1 cellular context compared by ENCODE assay signal in the genomic region with DNA sequence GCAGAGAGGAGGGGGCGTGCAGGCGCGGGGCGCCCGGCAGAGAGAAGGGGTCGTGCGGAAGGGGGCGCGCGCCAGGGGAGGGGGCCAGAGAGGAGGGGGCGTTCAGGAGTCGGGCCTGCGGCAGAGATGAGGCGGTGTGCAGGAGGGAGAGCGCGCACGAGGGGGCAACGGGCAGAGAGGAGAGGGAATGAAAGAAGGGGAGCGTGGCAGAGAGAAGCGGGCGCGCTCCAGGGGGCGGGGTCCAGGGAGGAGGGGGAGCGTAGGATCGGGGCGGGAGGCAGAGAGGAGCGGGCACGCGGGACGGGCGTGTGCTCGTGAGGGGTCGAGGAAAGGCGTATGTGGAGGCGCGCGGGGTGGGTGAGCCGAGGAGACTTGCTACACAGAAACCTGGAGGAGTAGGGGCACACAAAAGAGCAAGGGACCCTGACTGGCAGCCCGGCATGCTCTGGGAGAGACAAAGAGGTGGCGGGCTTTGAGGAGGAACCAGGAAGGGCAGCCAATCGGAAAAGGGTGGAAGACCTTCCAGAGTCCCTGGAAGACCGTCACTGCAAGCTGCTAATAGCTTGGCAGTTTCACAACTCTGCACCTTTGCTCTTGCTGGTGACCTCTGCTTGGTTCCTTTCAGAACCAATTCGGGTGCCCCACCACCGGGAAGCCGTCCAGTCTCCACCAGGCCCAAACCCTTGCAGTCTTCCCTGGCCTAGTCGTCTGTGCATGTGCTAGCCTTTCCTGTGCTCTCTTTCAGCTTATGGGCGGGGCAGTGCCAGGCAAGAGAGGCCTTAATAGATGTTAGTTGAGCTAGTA.
TF ChIP-seq lines count a peak whose summit lies in the region.

No MANE protein-coding gene starts in this region.

TF ChIP-seq in H1, 55 proteins besides CTCF, POLR2A, EP300 and RAD21:
- TF ChIP-seq BCL11A (IDR thresholded peaks at IDR 0.05; ENCODE audit: low read depth in 2 of 2, low read length in 2 of 2) (no peak), HDAC2 (IDR thresholded peaks at IDR 0.05; ENCODE audit: borderline replicate concordance in 1 of 2, low read depth in 2 of 2, low read length in 2 of 2) (0 out of 4 replicates have a peak, but pooled peaks of 1 of the 2 experiments have one; percentile 7), CHD2 (IDR thresholded peaks at IDR 0.05; ENCODE audit: low read length) (no peak), KDM4A (IDR thresholded peaks at IDR 0.05; ENCODE audit: low read depth, low read length, severe bottlenecking) (peak; percentile 32), CBX8 (IDR thresholded peaks at IDR 0.05; ENCODE audit: borderline replicate concordance, low read depth, low read length) (no peak), HDAC6 (IDR thresholded peaks at IDR 0.05; ENCODE audit: low read depth, low read length) (no peak), SP2 (IDR thresholded peaks at IDR 0.05; ENCODE audit: low read length) (no peak), EGR1 (IDR thresholded peaks at IDR 0.05; ENCODE audit: borderline replicate concordance, low read depth, low read length) (no peak), ZNF274 (IDR thresholded peaks at IDR 0.05; ENCODE audit: borderline replicate concordance, extremely low read depth, low read length) (no peak), SP4 (IDR thresholded peaks at IDR 0.05; ENCODE audit: low read length) (no peak), JUN (IDR thresholded peaks at IDR 0.05; ENCODE audit: low read depth, low read length) (no peak), RFX5 (IDR thresholded peaks at IDR 0.05; ENCODE audit: borderline replicate concordance, low read depth, low read length) (no peak), SUZ12 (IDR thresholded peaks at IDR 0.05; ENCODE audit: low read length) (no peak), FOSL1 (IDR thresholded peaks at IDR 0.05; ENCODE audit: insufficient read depth, low read depth, low read length) (no peak), SIRT6 (IDR thresholded peaks at IDR 0.05; ENCODE audit: low read length) (no peak), BACH1 (IDR thresholded peaks at IDR 0.05; ENCODE audit: low read length) (no peak), TEAD4 (IDR thresholded peaks at IDR 0.05; ENCODE audit: low read depth, low read length) (no peak), KDM5A (IDR thresholded peaks at IDR 0.05; ENCODE audit: low read length) (no peak), TAF1 (IDR thresholded peaks at IDR 0.05; ENCODE audit: low read depth, low read length) (peak; percentile 27; the same call in 1 of the 2 replicates), SIN3A (conservative IDR thresholded peaks at IDR 0.05 in 1 of 2, IDR thresholded peaks at IDR 0.05 in 1 of 2; ENCODE audit: low read depth in 1 of 2, low read length in 2 of 2) (no peak), POLR2AphosphoS5 (IDR thresholded peaks at IDR 0.05; ENCODE audit: low read depth, low read length) (peak; percentile 68), TBP (IDR thresholded peaks at IDR 0.05; ENCODE audit: low read depth, low read length) (peak; percentile 45; the same call in 1 of the 2 replicates), NANOG (IDR thresholded peaks at IDR 0.05; ENCODE audit: insufficient read depth, low read depth, low read length, poor library complexity, severe bottlenecking) (no peak), MAFK (IDR thresholded peaks at IDR 0.05; ENCODE audit: low read depth, low read length) (no peak), TCF12 (IDR thresholded peaks at IDR 0.05; ENCODE audit: low read depth, low read length) (no peak), CEBPB (IDR thresholded peaks at IDR 0.05; ENCODE audit: low read depth, low read length) (no peak), GABPA (IDR thresholded peaks at IDR 0.05; ENCODE audit: borderline replicate concordance, insufficient read depth, low read length) (no peak), CBX5 (IDR thresholded peaks at IDR 0.05; ENCODE audit: low read depth, low read length) (no peak), JUND (IDR thresholded peaks at IDR 0.05; ENCODE audit: low read length) (no peak), RNF2 (IDR thresholded peaks at IDR 0.05; ENCODE audit: borderline replicate concordance, low read depth, low read length, missing control alignments, poor library complexity, severe bottlenecking) (no peak), TAF7 (optimal IDR thresholded peaks at IDR 0.05; ENCODE audit: borderline replicate concordance, low read depth, low read length) (peak; percentile 91), ASH2L (IDR thresholded peaks at IDR 0.05; ENCODE audit: low read length) (peak; percentile 72), SIX5 (IDR thresholded peaks at IDR 0.05; ENCODE audit: low read depth, low read length) (no peak), GTF2F1 (IDR thresholded peaks at IDR 0.05; ENCODE audit: borderline replicate concordance, low read depth, low read length) (no peak), SAP30 (IDR thresholded peaks at IDR 0.05; ENCODE audit: insufficient read depth, insufficient replicate concordance, low read length) (no peak), SP1 (IDR thresholded peaks at IDR 0.05; ENCODE audit: low read depth, low read length) (no peak), CREB1 (IDR thresholded peaks at IDR 0.05) (no peak), EZH2 (IDR thresholded peaks at IDR 0.05; ENCODE audit: low read depth, low read length, severe bottlenecking) (no peak), NRF1 (IDR thresholded peaks at IDR 0.05; ENCODE audit: low read depth, low read length) (no peak), CTBP2 (IDR thresholded peaks at IDR 0.05; ENCODE audit: borderline replicate concordance, insufficient read depth, insufficient read length, low read length) (no peak), PHF8 (conservative IDR thresholded peaks at IDR 0.05; ENCODE audit: low read depth, low read length) (peak; percentile 53; the same call in 1 of the 2 replicates), CHD1 (IDR thresholded peaks at IDR 0.05; ENCODE audit: low read depth, low read length) (no peak), SRF (IDR thresholded peaks at IDR 0.05; ENCODE audit: low read depth, low read length) (no peak), YY1 (IDR thresholded peaks at IDR 0.05; ENCODE audit: low read depth, low read length) (no peak)
- TF ChIP-seq, protein P1, sequence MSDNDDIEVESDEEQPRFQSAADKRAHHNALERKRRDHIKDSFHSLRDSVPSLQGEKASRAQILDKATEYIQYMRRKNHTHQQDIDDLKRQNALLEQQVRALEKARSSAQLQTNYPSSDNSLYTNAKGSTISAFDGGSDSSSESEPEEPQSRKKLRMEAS (IDR thresholded peaks at IDR 0.05) = peak; percentile 81
- TF ChIP-seq, protein P2, sequence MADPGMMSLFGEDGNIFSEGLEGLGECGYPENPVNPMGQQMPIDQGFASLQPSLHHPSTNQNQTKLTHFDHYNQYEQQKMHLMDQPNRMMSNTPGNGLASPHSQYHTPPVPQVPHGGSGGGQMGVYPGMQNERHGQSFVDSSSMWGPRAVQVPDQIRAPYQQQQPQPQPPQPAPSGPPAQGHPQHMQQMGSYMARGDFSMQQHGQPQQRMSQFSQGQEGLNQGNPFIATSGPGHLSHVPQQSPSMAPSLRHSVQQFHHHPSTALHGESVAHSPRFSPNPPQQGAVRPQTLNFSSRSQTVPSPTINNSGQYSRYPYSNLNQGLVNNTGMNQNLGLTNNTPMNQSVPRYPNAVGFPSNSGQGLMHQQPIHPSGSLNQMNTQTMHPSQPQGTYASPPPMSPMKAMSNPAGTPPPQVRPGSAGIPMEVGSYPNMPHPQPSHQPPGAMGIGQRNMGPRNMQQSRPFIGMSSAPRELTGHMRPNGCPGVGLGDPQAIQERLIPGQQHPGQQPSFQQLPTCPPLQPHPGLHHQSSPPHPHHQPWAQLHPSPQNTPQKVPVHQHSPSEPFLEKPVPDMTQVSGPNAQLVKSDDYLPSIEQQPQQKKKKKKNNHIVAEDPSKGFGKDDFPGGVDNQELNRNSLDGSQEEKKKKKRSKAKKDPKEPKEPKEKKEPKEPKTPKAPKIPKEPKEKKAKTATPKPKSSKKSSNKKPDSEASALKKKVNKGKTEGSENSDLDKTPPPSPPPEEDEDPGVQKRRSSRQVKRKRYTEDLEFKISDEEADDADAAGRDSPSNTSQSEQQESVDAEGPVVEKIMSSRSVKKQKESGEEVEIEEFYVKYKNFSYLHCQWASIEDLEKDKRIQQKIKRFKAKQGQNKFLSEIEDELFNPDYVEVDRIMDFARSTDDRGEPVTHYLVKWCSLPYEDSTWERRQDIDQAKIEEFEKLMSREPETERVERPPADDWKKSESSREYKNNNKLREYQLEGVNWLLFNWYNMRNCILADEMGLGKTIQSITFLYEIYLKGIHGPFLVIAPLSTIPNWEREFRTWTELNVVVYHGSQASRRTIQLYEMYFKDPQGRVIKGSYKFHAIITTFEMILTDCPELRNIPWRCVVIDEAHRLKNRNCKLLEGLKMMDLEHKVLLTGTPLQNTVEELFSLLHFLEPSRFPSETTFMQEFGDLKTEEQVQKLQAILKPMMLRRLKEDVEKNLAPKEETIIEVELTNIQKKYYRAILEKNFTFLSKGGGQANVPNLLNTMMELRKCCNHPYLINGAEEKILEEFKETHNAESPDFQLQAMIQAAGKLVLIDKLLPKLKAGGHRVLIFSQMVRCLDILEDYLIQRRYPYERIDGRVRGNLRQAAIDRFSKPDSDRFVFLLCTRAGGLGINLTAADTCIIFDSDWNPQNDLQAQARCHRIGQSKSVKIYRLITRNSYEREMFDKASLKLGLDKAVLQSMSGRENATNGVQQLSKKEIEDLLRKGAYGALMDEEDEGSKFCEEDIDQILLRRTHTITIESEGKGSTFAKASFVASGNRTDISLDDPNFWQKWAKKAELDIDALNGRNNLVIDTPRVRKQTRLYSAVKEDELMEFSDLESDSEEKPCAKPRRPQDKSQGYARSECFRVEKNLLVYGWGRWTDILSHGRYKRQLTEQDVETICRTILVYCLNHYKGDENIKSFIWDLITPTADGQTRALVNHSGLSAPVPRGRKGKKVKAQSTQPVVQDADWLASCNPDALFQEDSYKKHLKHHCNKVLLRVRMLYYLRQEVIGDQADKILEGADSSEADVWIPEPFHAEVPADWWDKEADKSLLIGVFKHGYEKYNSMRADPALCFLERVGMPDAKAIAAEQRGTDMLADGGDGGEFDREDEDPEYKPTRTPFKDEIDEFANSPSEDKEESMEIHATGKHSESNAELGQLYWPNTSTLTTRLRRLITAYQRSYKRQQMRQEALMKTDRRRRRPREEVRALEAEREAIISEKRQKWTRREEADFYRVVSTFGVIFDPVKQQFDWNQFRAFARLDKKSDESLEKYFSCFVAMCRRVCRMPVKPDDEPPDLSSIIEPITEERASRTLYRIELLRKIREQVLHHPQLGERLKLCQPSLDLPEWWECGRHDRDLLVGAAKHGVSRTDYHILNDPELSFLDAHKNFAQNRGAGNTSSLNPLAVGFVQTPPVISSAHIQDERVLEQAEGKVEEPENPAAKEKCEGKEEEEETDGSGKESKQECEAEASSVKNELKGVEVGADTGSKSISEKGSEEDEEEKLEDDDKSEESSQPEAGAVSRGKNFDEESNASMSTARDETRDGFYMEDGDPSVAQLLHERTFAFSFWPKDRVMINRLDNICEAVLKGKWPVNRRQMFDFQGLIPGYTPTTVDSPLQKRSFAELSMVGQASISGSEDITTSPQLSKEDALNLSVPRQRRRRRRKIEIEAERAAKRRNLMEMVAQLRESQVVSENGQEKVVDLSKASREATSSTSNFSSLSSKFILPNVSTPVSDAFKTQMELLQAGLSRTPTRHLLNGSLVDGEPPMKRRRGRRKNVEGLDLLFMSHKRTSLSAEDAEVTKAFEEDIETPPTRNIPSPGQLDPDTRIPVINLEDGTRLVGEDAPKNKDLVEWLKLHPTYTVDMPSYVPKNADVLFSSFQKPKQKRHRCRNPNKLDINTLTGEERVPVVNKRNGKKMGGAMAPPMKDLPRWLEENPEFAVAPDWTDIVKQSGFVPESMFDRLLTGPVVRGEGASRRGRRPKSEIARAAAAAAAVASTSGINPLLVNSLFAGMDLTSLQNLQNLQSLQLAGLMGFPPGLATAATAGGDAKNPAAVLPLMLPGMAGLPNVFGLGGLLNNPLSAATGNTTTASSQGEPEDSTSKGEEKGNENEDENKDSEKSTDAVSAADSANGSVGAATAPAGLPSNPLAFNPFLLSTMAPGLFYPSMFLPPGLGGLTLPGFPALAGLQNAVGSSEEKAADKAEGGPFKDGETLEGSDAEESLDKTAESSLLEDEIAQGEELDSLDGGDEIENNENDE (IDR thresholded peaks at IDR 0.05; ENCODE audit: insufficient replicate concordance, low read length) = no peak
- TF ChIP-seq, protein P3, sequence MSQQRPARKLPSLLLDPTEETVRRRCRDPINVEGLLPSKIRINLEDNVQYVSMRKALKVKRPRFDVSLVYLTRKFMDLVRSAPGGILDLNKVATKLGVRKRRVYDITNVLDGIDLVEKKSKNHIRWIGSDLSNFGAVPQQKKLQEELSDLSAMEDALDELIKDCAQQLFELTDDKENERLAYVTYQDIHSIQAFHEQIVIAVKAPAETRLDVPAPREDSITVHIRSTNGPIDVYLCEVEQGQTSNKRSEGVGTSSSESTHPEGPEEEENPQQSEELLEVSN (IDR thresholded peaks at IDR 0.05) = peak; percentile 83
- TF ChIP-seq, protein P4, sequence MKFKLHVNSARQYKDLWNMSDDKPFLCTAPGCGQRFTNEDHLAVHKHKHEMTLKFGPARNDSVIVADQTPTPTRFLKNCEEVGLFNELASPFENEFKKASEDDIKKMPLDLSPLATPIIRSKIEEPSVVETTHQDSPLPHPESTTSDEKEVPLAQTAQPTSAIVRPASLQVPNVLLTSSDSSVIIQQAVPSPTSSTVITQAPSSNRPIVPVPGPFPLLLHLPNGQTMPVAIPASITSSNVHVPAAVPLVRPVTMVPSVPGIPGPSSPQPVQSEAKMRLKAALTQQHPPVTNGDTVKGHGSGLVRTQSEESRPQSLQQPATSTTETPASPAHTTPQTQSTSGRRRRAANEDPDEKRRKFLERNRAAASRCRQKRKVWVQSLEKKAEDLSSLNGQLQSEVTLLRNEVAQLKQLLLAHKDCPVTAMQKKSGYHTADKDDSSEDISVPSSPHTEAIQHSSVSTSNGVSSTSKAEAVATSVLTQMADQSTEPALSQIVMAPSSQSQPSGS (IDR thresholded peaks at IDR 0.05; ENCODE audit: low read length) = no peak
- TF ChIP-seq, protein P5, sequence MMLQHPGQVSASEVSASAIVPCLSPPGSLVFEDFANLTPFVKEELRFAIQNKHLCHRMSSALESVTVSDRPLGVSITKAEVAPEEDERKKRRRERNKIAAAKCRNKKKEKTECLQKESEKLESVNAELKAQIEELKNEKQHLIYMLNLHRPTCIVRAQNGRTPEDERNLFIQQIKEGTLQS (IDR thresholded peaks at IDR 0.05; ENCODE audit: insufficient read depth, low read depth, low read length) = no peak
